Comparison of ENCODE assay signal across 19 cellular contexts in the genomic region with DNA sequence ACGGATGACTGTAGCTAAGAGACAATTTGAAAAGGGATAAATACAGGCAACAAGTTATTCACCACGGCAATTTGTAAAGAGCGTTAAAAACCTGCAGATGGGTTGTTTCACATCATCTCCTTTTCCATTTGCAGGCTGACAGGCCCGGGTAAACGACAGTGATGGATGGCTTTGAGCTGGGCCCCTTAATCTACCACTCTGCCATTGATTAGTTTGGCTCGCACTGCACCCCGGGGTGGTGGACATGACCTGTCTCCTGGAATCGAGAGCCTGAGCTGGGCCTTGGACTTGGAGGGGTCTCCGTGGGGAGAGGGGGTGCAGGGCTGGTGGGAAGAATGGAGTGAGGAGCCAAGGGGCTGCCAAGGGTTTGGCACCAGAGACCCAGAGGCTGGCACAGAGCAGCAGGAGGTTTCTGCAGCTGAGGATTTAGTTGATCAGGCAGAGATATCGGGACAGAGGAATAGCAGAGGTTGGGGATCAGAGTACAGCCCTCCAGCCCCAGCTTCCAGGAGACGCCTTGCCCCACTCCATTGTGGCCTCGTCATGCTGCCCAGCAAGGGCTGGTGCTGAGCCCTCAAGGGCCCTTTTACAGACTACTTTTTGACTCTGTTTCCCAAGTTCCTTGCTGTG.
"Had no signal": no experiment of that assay in that cellular context is flagged by ENCODE, and none has a peak within 500 bp of the region (broad histone marks: within the 10 kb centered on the region; RNA-seq: fewer than 3 reads in every experiment).

No MANE protein-coding gene starts in this region.

- H3K4me1 ChIP-seq: gastroesophageal sphincter, tibial nerve had no signal

- H3K36me3 ChIP-seq: gastroesophageal sphincter, heart right ventricle, left ventricle myocardium inferior, tibial nerve had no signal

- H3K27me3 ChIP-seq: tibial nerve had no signal

- DNase-seq: activated B cell treated with CpG ODN at 0.5 μM for 24 hours; activated CD4-positive, alpha-beta T cell treated with anti-CD3 and anti-CD28 coated beads for 48 hours; activated CD8-positive, alpha-beta T cell treated with anti-CD3 and anti-CD28 coated beads for 36 hours; activated gamma-delta T cell; activated T-cell treated with anti-CD3 and anti-CD28 coated beads, Interleukin-2, amount 50 U/mL, for 48 hours; caudate nucleus; heart right ventricle; left ventricle myocardium inferior; naive thymus-derived CD4-positive, alpha-beta T cell; right cardiac atrium; stimulated activated CD4-positive, alpha-beta T cell treated with anti-CD3 and anti-CD28 coated beads, Interleukin-4, amount 100 ng/mL, for 4 hours; stimulated activated CD8-positive, alpha-beta memory T cell treated with anti-CD3 and anti-CD28 coated beads, Interleukin-4, amount 100 ng/mL, for 48 hours; stimulated activated naive CD4-positive, alpha-beta T cell treated with Interleukin-2 at 50 U/mL for 16 hours; substantia nigra; T-helper 2 cell had no signal

- H3K4me3 ChIP-seq: gastroesophageal sphincter, heart right ventricle, left ventricle myocardium inferior, skin epidermis, tibial nerve had no signal

- H3K9me3 ChIP-seq: left ventricle myocardium inferior had no signal

- ATAC-seq: activated CD8-positive, alpha-beta T cell treated with anti-CD3 and anti-CD28 coated beads for 36 hours; activated naive CD4-positive, alpha-beta T cell treated with anti-CD3 and anti-CD28 coated beads, Interleukin-2, amount 50 U/mL, for 72 hours; gastroesophageal sphincter; heart right ventricle; naive thymus-derived CD4-positive, alpha-beta T cell; right cardiac atrium had no signal

- H3K27ac ChIP-seq: gastroesophageal sphincter, heart right ventricle, left ventricle myocardium inferior, skin epidermis, tibial nerve had no signal
